12 cellular contexts compared by ENCODE assay signal in the genomic region with DNA sequence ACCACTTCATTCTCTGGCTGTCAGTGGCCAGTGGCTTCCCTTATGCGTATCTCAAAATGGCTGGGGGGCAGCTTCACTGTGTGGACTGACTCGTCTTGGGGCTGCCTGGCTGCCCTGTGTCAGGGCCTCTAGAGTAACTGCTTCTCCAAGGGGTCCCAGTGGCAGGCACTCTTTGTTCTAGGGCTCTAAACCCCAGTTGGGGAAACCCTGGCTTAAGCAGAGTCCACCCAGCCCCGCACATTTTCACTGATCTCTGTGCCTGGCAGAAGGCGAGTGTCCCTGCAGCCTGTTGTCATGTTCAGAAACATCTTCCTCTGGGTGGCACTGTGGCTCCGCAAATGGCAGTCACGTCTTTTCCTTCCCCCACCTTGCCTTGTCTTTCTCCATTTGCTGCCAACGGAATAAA. TPM values are rescaled to one million over a fixed set of nuclear protein-coding genes. Genes with fewer than 3 reads are reported as not detected.
A peak's percentile ranks its signal among the peaks of the same experiment; 100 is the strongest.
DNase-seq lines count a peak whose midpoint lies in the region; ATAC-seq and TF ChIP-seq lines count a peak whose summit lies in the region.
"Had no signal": no experiment of that assay in that cellular context is flagged by ENCODE, and none has a peak within 500 bp of the region (broad histone marks: within the 10 kb centered on the region; RNA-seq: fewer than 3 reads in every experiment).

No MANE protein-coding gene starts in this region.

- no peaks in the 10 kb centered on the region for H3K27me3 ChIP-seq in dorsolateral prefrontal cortex
- no peaks in the 10 kb centered on the region for H3K27me3 ChIP-seq in upper lobe of right lung
- H3K27me3 ChIP-seq: neural progenitor cell had no signal

- H3K9me3 ChIP-seq in upper lobe of right lung = no peaks in the 10 kb centered on the region

- DNase-seq in DMS 273 (lab: John Stamatoyannopoulos, UW; ENCODE audit: unreplicated experiment) (peak; percentile 18), DMS 273 treated with DMSO at 0.1 percent for 48 hours (lab: John Stamatoyannopoulos, UW) (no peak), NCI-H2227 treated with DMSO at 0.1 percent for 48 hours (lab: John Stamatoyannopoulos, UW) (peak; percentile 9), dorsolateral prefrontal cortex (peak; percentile 65 to 88 (median 76)), upper lobe of right lung (no peak), COLO829 (ENCODE audit: low spot score) (no peak), left lobe of liver (ENCODE audit: low spot score) (no peak)
- peak; percentile 53 for DNase-seq in stimulated activated CD8-positive, alpha-beta memory T cell treated with anti-CD3 and anti-CD28 coated beads, Interleukin-4, amount 100 ng/mL, for 24 hours (ENCODE audit: low read depth)

- intact Hi-C loops in dorsolateral prefrontal cortex (cut with DNase I) = no loop called here
- intact Hi-C loops in upper lobe of right lung (cut with DNase I) = no loop called here

- H3K4me3 ChIP-seq in dorsolateral prefrontal cortex = peak overlapping the region in 48 of 59 donors; percentile 7 to 69 (median 40)
- no peak overlapping the region for H3K4me3 ChIP-seq in upper lobe of right lung
- H3K4me3 ChIP-seq: neural progenitor cell had no signal

- peak overlapping the region in 56 of 59 donors; percentile 51 to 99 (median 87) for H3K27ac ChIP-seq in dorsolateral prefrontal cortex
- H3K27ac ChIP-seq in upper lobe of right lung = no peak overlapping the region
- H3K27ac ChIP-seq: 22Rv1, neural progenitor cell, VCaP had no signal

- H3K36me3 ChIP-seq in upper lobe of right lung = no peaks in the 10 kb centered on the region
- H3K36me3 ChIP-seq: neural progenitor cell had no signal

- no peak for ATAC-seq in upper lobe of right lung
- ATAC-seq in left lobe of liver = no peak
- ATAC-seq: effector memory CD8-positive, alpha-beta T cell had no signal

- TF ChIP-seq CTCF in dorsolateral prefrontal cortex (IDR thresholded peaks at IDR 0.05 in 54 of 56, conservative IDR thresholded peaks at IDR 0.05 in 2 of 56; ENCODE audit: low read depth in 1 of 56, partially characterized antibody in 56 of 56) = peak in 37 of 56 donors; percentile 8 to 82 (median 44)
- no peak for TF ChIP-seq CTCF in upper lobe of right lung (IDR thresholded peaks at IDR 0.05)

- no peaks in the 10 kb centered on the region for H3K4me1 ChIP-seq in upper lobe of right lung

RNA-seq across cellular contexts. Expression of a gene that starts 59.7 kb away (rescaled TPM):
- 10 to 100 TPM; 17.2 to 46.9 (median 34.2) TPM for total RNA-seq in dorsolateral prefrontal cortex
- 30.7 TPM for total RNA-seq in upper lobe of right lung
- 3.9 TPM for total RNA-seq in left lobe of liver

Comparison
In these comparisons a context has a peak if more than half of its experiments do, and no peak if none do; other contexts are left out.
1. DNase-seq: peak in DMS 273 (single experiment), NCI-H2227 treated with DMSO at 0.1 percent for 48 hours (single experiment), dorsolateral prefrontal cortex (10 of 10) and stimulated activated CD8-positive, alpha-beta memory T cell treated with anti-CD3 and anti-CD28 coated beads, Interleukin-4, amount 100 ng/mL, for 24 hours (single experiment); none in DMS 273 treated with DMSO at 0.1 percent for 48 hours (single experiment), upper lobe of right lung (single experiment), COLO829 (single experiment) and left lobe of liver (single experiment).